1 cellular context compared by ENCODE assay signal in genomic region chr2:189601043-189601442, GRCh38.
TF ChIP-seq lines count a peak whose summit lies in the region.

No MANE protein-coding gene starts in this region.

TF ChIP-seq in SK-N-SH treated with all-trans-retinoic acid at 6 μM for 48 hours, 23 proteins besides CTCF, POLR2A, EP300 and RAD21 (continued from another document):
- TF ChIP-seq, protein P1, sequence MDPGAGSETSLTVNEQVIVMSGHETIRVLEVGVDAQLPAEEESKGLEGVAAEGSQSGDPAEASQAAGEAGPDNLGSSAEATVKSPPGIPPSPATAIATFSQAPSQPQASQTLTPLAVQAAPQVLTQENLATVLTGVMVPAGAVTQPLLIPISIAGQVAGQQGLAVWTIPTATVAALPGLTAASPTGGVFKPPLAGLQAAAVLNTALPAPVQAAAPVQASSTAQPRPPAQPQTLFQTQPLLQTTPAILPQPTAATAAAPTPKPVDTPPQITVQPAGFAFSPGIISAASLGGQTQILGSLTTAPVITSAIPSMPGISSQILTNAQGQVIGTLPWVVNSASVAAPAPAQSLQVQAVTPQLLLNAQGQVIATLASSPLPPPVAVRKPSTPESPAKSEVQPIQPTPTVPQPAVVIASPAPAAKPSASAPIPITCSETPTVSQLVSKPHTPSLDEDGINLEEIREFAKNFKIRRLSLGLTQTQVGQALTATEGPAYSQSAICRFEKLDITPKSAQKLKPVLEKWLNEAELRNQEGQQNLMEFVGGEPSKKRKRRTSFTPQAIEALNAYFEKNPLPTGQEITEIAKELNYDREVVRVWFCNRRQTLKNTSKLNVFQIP (CRISPR knock-in tag; IDR thresholded peaks at IDR 0.05; ENCODE audit: borderline replicate concordance, low read depth), result no peak
- TF ChIP-seq TCF4 (CRISPR knock-in tag; IDR thresholded peaks at IDR 0.05; ENCODE audit: borderline replicate concordance) (no peak), ARNTL (CRISPR knock-in tag; IDR thresholded peaks at IDR 0.05; ENCODE audit: borderline replicate concordance, low read depth) (no peak)
